9 cellular contexts compared by ENCODE assay signal in the genomic region with DNA sequence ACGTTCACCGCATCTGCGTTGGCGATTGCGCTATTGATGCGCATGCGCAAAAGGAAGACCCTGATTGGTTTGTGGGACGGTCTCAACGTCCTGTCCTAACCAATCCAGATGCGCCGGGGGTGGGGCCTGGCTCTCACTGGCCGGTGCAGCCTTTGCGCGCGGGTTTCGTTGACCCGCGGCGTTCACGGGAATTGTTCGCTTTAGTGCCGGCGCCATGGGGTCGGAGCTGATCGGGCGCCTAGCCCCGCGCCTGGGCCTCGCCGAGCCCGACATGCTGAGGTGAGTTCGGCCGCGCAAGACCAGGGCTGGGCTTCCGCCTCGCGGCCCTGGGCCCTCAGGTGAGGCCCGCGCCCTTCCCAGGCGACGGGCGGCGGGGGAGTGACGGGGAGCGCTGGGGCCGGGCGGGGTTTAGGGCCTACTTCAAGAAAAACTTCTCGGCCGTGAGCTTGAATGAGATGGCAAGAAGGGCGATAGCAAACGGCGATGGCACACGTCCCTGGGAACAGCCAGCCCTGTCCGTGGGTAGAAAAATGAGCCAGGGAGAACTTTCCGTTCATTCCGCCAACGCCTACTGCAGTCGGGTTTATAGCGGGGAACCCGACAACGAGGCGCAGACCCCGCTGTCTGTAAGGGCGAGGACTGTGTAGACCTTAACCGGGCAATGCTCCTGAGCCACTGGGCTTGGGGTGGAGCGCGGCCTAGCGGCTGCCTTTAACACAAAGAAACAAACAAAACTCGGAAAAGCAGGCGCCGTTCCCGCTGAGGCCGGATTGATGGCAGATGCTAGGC. TPM values are rescaled to one million over a fixed set of nuclear protein-coding genes. Genes with fewer than 3 reads are reported as not detected.
DNase-seq lines count a peak whose midpoint lies in the region; ATAC-seq and TF ChIP-seq lines count a peak whose summit lies in the region.
"Had no signal": no experiment of that assay in that cellular context is flagged by ENCODE, and none has a peak within 500 bp of the region (broad histone marks: within the 10 kb centered on the region; RNA-seq: fewer than 3 reads in every experiment).

A gene with protein sequence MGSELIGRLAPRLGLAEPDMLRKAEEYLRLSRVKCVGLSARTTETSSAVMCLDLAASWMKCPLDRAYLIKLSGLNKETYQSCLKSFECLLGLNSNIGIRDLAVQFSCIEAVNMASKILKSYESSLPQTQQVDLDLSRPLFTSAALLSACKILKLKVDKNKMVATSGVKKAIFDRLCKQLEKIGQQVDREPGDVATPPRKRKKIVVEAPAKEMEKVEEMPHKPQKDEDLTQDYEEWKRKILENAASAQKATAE (plus strand): TSS at position 168 of the 789 bp plus-strand sequence. CDS start 47 bp downstream, at position 215.

- H3K9me3 Mint-ChIP-seq in activated CD4-positive, alpha-beta T cell treated with anti-CD3 and anti-CD28 coated beads for 36 hours (ENCODE audit: low read depth), result no peaks in the 10 kb centered on the region
- H3K9me3 Mint-ChIP-seq: stimulated activated naive CD8-positive, alpha-beta T cell treated with anti-CD3 and anti-CD28 coated beads, Interleukin-15, Interleukin-2, amounts not matched to agents 100 ng/mL and 50 ng/mL, for 24 hours had no signal

- H3K27me3 ChIP-seq in BJ (ENCODE audit: control insufficient read depth, insufficient read depth, low read length) (no peaks in the 10 kb centered on the region), colonic mucosa (no peaks in the 10 kb centered on the region)

- no peaks in the 10 kb centered on the region for H3K9me3 ChIP-seq in colonic mucosa

- peak; percentile 80 for TF ChIP-seq POLR2A in GM19099 (IDR thresholded peaks at IDR 0.05; ENCODE audit: extremely low read depth, insufficient read length, low read depth)

- H3K4me3 Mint-ChIP-seq in activated CD4-positive, alpha-beta T cell treated with anti-CD3 and anti-CD28 coated beads for 36 hours, result no peak within 1 kb of the TSS
- H3K4me3 Mint-ChIP-seq: stimulated activated naive CD8-positive, alpha-beta T cell treated with anti-CD3 and anti-CD28 coated beads, Interleukin-15, Interleukin-2, amounts not matched to agents 100 ng/mL and 50 ng/mL, for 24 hours had no signal

- peaks cover 23% of the 10 kb centered on the region for H3K36me3 Mint-ChIP-seq in activated CD4-positive, alpha-beta T cell treated with anti-CD3 and anti-CD28 coated beads for 36 hours (ENCODE audit: low read depth)

- peak; percentile 71 for TF ChIP-seq CTCF in BJ (IDR thresholded peaks at IDR 0.05; ENCODE audit: insufficient read depth, low read depth, low read length)
- TF ChIP-seq CTCF in colonic mucosa (IDR thresholded peaks at IDR 0.05), result peak; percentile 18

- H3K4me1 ChIP-seq in colonic mucosa, result peaks cover 21% of the 10 kb centered on the region

- CTCF ChIA-PET in BJ (lab: Yijun Ruan, JAX), result interaction anchor here (0.6 to 2.1 kb wide), 6 partner anchors 14 to 201 kb away, joined by 3 to 11 read pairs (median 4); no protein-coding TSS in a partner anchor
- CTCF ChIA-PET in activated CD4-positive, alpha-beta T cell treated with anti-CD3 and anti-CD28 coated beads for 36 hours (lab: Charles Lee), result interaction anchor here (0.6 to 1.2 kb wide), 6 partner anchors 15 to 241 kb away, joined by 3 to 8 read pairs (median 4); no protein-coding TSS in a partner anchor

- POLR2A ChIA-PET in BJ (lab: Charles Lee), result no interaction called here
- POLR2A ChIA-PET in activated CD4-positive, alpha-beta T cell treated with anti-CD3 and anti-CD28 coated beads for 36 hours (lab: Charles Lee), result interaction anchor here (0.6 kb wide), 2 partner anchors 195 to 1590 kb away, joined by 3 read pairs; a partner anchor contains a TSS

- H3K4me1 Mint-ChIP-seq in activated CD4-positive, alpha-beta T cell treated with anti-CD3 and anti-CD28 coated beads for 36 hours, result peaks cover 42% of the 10 kb centered on the region

- H3K27me3 Mint-ChIP-seq in activated CD4-positive, alpha-beta T cell treated with anti-CD3 and anti-CD28 coated beads for 36 hours, result no peaks in the 10 kb centered on the region
- H3K27me3 Mint-ChIP-seq: stimulated activated naive CD8-positive, alpha-beta T cell treated with anti-CD3 and anti-CD28 coated beads, Interleukin-15, Interleukin-2, amounts not matched to agents 100 ng/mL and 50 ng/mL, for 24 hours had no signal

- H3K36me3 ChIP-seq in BJ (ENCODE audit: control insufficient read depth, insufficient read depth, low read length), result no peaks in the 10 kb centered on the region
- no peaks in the 10 kb centered on the region for H3K36me3 ChIP-seq in colonic mucosa

- no peak for DNase-seq in BJ (ENCODE audit: low read depth)
- DNase-seq in NCI-H510A treated with DMSO at 0.1 percent for 48 hours (lab: John Stamatoyannopoulos, UW), result peak; percentile 98
- peak; percentile 99 for DNase-seq in activated CD4-positive, alpha-beta T cell treated with anti-CD3 and anti-CD28 coated beads for 36 hours
- peak; percentile 98 for DNase-seq in colonic mucosa
- peak; percentile 98 to 99 for DNase-seq in left colon
- peak; percentile 92 to 96 for DNase-seq in stimulated activated CD4-positive, alpha-beta T cell treated with anti-CD3 and anti-CD28 coated beads, Interleukin-1b, Interleukin-23, amount 100 ng/mL, for 4 hours (ENCODE audit: low read depth in 2 of 2)

- peak; percentile 68 for ATAC-seq in HG03378 (IDR thresholded peaks at IDR 0.05; ENCODE audit: unreplicated experiment)
- peak; percentile 83 for ATAC-seq in activated CD4-positive, alpha-beta T cell treated with anti-CD3 and anti-CD28 coated beads for 36 hours
- peak; percentile 78 for ATAC-seq in left colon

- H3K4me3 ChIP-seq in BJ (ENCODE audit: low read depth, low read length) (peak within 1 kb of the TSS; percentile 81), colonic mucosa (peak within 1 kb of the TSS; percentile 94)

- peak within 1 kb of the TSS; percentile 77 to 88 for H3K9ac ChIP-seq in colonic mucosa (ENCODE audit: low read depth in 2 of 2, low read length in 2 of 2)

- intact Hi-C loops in activated CD4-positive, alpha-beta T cell treated with anti-CD3 and anti-CD28 coated beads for 36 hours (cut with DNase I, micrococcal nuclease), result loop anchor here (1.0 to 10.0 kb wide), 13 partner anchors 68 to 1925 kb away; a partner anchor contains a TSS
- intact Hi-C loops in colonic mucosa (cut with DNase I), result loop anchor here (5.0 kb wide), 1 partner anchor 113 kb away; no protein-coding TSS in a partner anchor
- intact Hi-C loops in left colon (cut with DNase I, micrococcal nuclease), result loop anchor here in 1 of 2 donors (10.0 kb wide), 2 partner anchors 95 to 135 kb away; no protein-coding TSS in a partner anchor

- H3K27ac ChIP-seq in colonic mucosa, result peak within 1 kb of the TSS; percentile 93

- no peak within 1 kb of the TSS for H3K27ac Mint-ChIP-seq in activated CD4-positive, alpha-beta T cell treated with anti-CD3 and anti-CD28 coated beads for 36 hours

RNA-seq across cellular contexts. Expression of the gene that starts here (rescaled TPM):
- polyA plus RNA-seq in BJ (2011; rRNA removed), result 8.0 and 8.9 TPM in 2 replicates
- polyA minus RNA-seq in BJ (2011; rRNA and poly(A)+ RNA removed), result 1.8 and 2.0 TPM in 2 replicates
- total RNA-seq in activated CD4-positive, alpha-beta T cell treated with anti-CD3 and anti-CD28 coated beads for 36 hours, result 10 to 100 TPM; 30.3 to 43.4 TPM
- total RNA-seq in colonic mucosa (10 to 100 TPM in 1 of 2 donors, 1 to 10 TPM in 1; 6.8 to 28.4 TPM), left colon (1 to 10 TPM; 3.0 to 8.6 TPM)
